In genomic region chr19:12828494-12828893, GRCh38 we compare ENCODE assay signal across 9 cellular contexts. TPM values are rescaled to one million over a fixed set of nuclear protein-coding genes. Genes with fewer than 3 reads are reported as not detected.
DNase-seq lines count a peak whose midpoint lies in the region; ATAC-seq lines count a peak whose summit lies in the region.
"Had no signal": no experiment of that assay in that cellular context is flagged by ENCODE, and none has a peak within 500 bp of the region (broad histone marks: within the 10 kb centered on the region; RNA-seq: fewer than 3 reads in every experiment).

No MANE protein-coding gene starts in this region.

- intact Hi-C loops in left colon (cut with DNase I, micrococcal nuclease) = no loop called here

- no peaks in the 10 kb centered on the region for H3K36me3 Mint-ChIP-seq in T-helper 2 cell treated with Interferon-gamma antibody and Interleukin-4, amounts not matched to agents 5 μg/mL and 100 μg/mL, for 36 hours (ENCODE audit: low read depth)

- peaks cover 55% of the 10 kb centered on the region for H3K27me3 Mint-ChIP-seq in T-helper 2 cell treated with Interferon-gamma antibody and Interleukin-4, amounts not matched to agents 5 μg/mL and 100 μg/mL, for 36 hours (ENCODE audit: low read depth)

- H3K9me3 Mint-ChIP-seq in T-helper 2 cell treated with Interferon-gamma antibody and Interleukin-4, amounts not matched to agents 5 μg/mL and 100 μg/mL, for 36 hours = no peaks in the 10 kb centered on the region

- peaks cover 18% of the 10 kb centered on the region for H3K4me1 Mint-ChIP-seq in T-helper 2 cell treated with Interferon-gamma antibody and Interleukin-4, amounts not matched to agents 5 μg/mL and 100 μg/mL, for 36 hours (ENCODE audit: low read depth)

- H3K27ac Mint-ChIP-seq in T-helper 2 cell treated with Interferon-gamma antibody and Interleukin-4, amounts not matched to agents 5 μg/mL and 100 μg/mL, for 36 hours = no peak overlapping the region

- peak; percentile 84 for ATAC-seq in left colon
- no peak for ATAC-seq in GM19463 (IDR thresholded peaks at IDR 0.05; ENCODE audit: unreplicated experiment)
- no peak for ATAC-seq in HG03175 (IDR thresholded peaks at IDR 0.05; ENCODE audit: unreplicated experiment)

- DNase-seq in EH (ENCODE audit: low read depth) = peak; percentile 41
- peak; percentile 76 for DNase-seq in NAMALWA (ENCODE audit: low spot score)
- DNase-seq in T-helper 2 cell treated with Interferon-gamma antibody and Interleukin-4, amounts not matched to agents 5 μg/mL and 100 μg/mL, for 36 hours (ENCODE audit: low spot score) = peak; percentile 45
- DNase-seq in left colon = peak; percentile 54 to 73
- DNase-seq in central memory CD4-positive, alpha-beta T cell = no peak
- DNase-seq in midbrain (lab: John Stamatoyannopoulos, UW) = no peak

- H3K4me3 Mint-ChIP-seq in T-helper 2 cell treated with Interferon-gamma antibody and Interleukin-4, amounts not matched to agents 5 μg/mL and 100 μg/mL, for 36 hours = no peak overlapping the region

RNA-seq across cellular contexts. Expression of gene RTBDN, which starts 5.9 kb away (rescaled TPM):
- total RNA-seq in left colon = under 1 TPM in 1 of 2 donors, not detected in 1; 0.49 TPM
- total RNA-seq: lung had no signal

RNA-seq across cellular contexts. Expression of gene MAST1, which starts 9.8 kb away (rescaled TPM):
- 1 to 10 TPM in 1 of 2 donors, under 1 TPM in 1; 0.82 to 1.4 TPM for total RNA-seq in left colon

RNA-seq across cellular contexts. Expression of gene RNASEH2A, which starts 22.1 kb away (rescaled TPM):
- total RNA-seq in left colon = 10 to 100 TPM in 1 of 2 donors, 1 to 10 TPM in 1; 5.7 to 10.9 TPM

RNA-seq across cellular contexts. Expression of gene THSD8, which starts 26.6 kb away (rescaled TPM):
- total RNA-seq in left colon = 1 to 10 TPM; 3.2 to 4.4 TPM

RNA-seq across cellular contexts. Expression of gene PRDX2, which starts 26.9 kb away (rescaled TPM):
- 100 to 1,000 TPM; 249 to 298 TPM for total RNA-seq in left colon

Comparison
In these comparisons a context has a peak if more than half of its experiments do, and no peak if none do; other contexts are left out.
1. DNase-seq: peak in EH (single experiment), NAMALWA (single experiment), T-helper 2 cell treated with Interferon-gamma antibody and Interleukin-4, amounts not matched to agents 5 μg/mL and 100 μg/mL, for 36 hours (single experiment) and left colon (2 of 2); none in central memory CD4-positive, alpha-beta T cell (single experiment) and midbrain (single experiment).